Comparison of ENCODE assay signal across 9 cellular contexts in genomic region chrX:125203737-125204578, GRCh38.
DNase-seq lines count a peak whose midpoint lies in the region; ATAC-seq lines count a peak whose summit lies in the region.
"Had no signal": no experiment of that assay in that cellular context is flagged by ENCODE, and none has a peak within 500 bp of the region (broad histone marks: within the 10 kb centered on the region; RNA-seq: fewer than 3 reads in every experiment).

No MANE protein-coding gene starts in this region.

- peak; percentile 26 for DNase-seq in stimulated activated CD4-positive, alpha-beta T cell treated with anti-CD3 and anti-CD28 coated beads, Interleukin-15, amount 100 ng/mL, for 24 hours
- no peak for DNase-seq in stimulated activated CD4-positive, alpha-beta T cell treated with anti-CD3 and anti-CD28 coated beads, Interleukin-4, amount 100 ng/mL, for 1 hour
- DNase-seq in hypothalamus (lab: John Stamatoyannopoulos, UW): peak in 27 of 51 donors; percentile 1 to 55 (median 11)
- DNase-seq in retina: peak; percentile 82
- DNase-seq in midbrain (lab: John Stamatoyannopoulos, UW): no peak
- DNase-seq: activated B cell treated with CpG ODN at 0.5 μM for 24 hours had no signal

- H3K36me3 Mint-ChIP-seq in activated naive CD4-positive, alpha-beta T cell treated with anti-CD3 and anti-CD28 coated beads, Interleukin-2, amount 50 U/mL, for 24 hours: no peaks in the 10 kb centered on the region

- H3K27me3 Mint-ChIP-seq in activated naive CD4-positive, alpha-beta T cell treated with anti-CD3 and anti-CD28 coated beads, Interleukin-2, amount 50 U/mL, for 24 hours: peaks cover 24% of the 10 kb centered on the region

- no peak for ATAC-seq in GM18511 (IDR thresholded peaks at IDR 0.05; ENCODE audit: unreplicated experiment)
- no peak for ATAC-seq in HG02884 (IDR thresholded peaks at IDR 0.05; ENCODE audit: unreplicated experiment)

- peaks cover 17% of the 10 kb centered on the region for H3K4me1 Mint-ChIP-seq in activated naive CD4-positive, alpha-beta T cell treated with anti-CD3 and anti-CD28 coated beads, Interleukin-2, amount 50 U/mL, for 24 hours

- H3K9me3 Mint-ChIP-seq in activated naive CD4-positive, alpha-beta T cell treated with anti-CD3 and anti-CD28 coated beads, Interleukin-2, amount 50 U/mL, for 24 hours: no peaks in the 10 kb centered on the region
- H3K9me3 Mint-ChIP-seq: activated B cell treated with CpG ODN at 0.5 μM for 24 hours had no signal

- H3K27ac Mint-ChIP-seq in activated naive CD4-positive, alpha-beta T cell treated with anti-CD3 and anti-CD28 coated beads, Interleukin-2, amount 50 U/mL, for 24 hours: no peak overlapping the region
- H3K27ac Mint-ChIP-seq: activated B cell treated with CpG ODN at 0.5 μM for 24 hours had no signal

- H3K4me3 Mint-ChIP-seq in activated naive CD4-positive, alpha-beta T cell treated with anti-CD3 and anti-CD28 coated beads, Interleukin-2, amount 50 U/mL, for 24 hours: peak overlapping the region; percentile 70
- H3K4me3 Mint-ChIP-seq: activated B cell treated with CpG ODN at 0.5 μM for 24 hours had no signal

Comparison
In these comparisons a context has a peak if more than half of its experiments do, and no peak if none do; other contexts are left out.
1. DNase-seq: peak in stimulated activated CD4-positive, alpha-beta T cell treated with anti-CD3 and anti-CD28 coated beads, Interleukin-15, amount 100 ng/mL, for 24 hours (single experiment), hypothalamus (27 of 51) and retina (single experiment); none in stimulated activated CD4-positive, alpha-beta T cell treated with anti-CD3 and anti-CD28 coated beads, Interleukin-4, amount 100 ng/mL, for 1 hour (single experiment) and midbrain (single experiment).